Comparison of ENCODE assay signal across 16 cellular contexts in the genomic region with DNA sequence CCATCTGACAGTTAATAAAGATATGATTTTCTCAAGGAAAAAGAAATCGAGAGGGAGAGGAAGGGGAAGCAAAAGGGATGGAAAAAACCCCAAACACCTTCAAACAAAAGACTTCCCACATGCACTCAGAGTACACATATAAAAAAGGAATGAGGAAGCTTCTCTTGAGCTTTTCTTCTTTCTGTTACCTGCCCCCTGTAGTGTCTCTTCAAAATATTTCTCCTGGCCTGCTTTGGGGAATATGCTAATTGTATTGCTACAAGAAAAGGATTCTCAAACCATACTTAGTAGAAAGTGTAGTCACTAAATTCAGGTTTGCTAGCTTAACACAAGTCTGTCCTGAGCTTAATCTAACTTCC. TPM values are rescaled to one million over a fixed set of nuclear protein-coding genes. Genes with fewer than 3 reads are reported as not detected.
DNase-seq lines count a peak whose midpoint lies in the region; ATAC-seq and TF ChIP-seq lines count a peak whose summit lies in the region.
"Had no signal": no experiment of that assay in that cellular context is flagged by ENCODE, and none has a peak within 500 bp of the region (broad histone marks: within the 10 kb centered on the region; RNA-seq: fewer than 3 reads in every experiment).

No MANE protein-coding gene starts in this region.

- H3K4me3 Mint-ChIP-seq in activated CD8-positive, alpha-beta memory T cell treated with anti-CD3 and anti-CD28 coated beads, Interleukin-2, amount 10 ng/mL, durations not matched to agents 7 days and 5 days, result no peak overlapping the region
- H3K4me3 Mint-ChIP-seq in H9, result peak overlapping the region in 1 of 2 experiments; percentile 43; a peak in 1 of 5 replicates
- H3K4me3 Mint-ChIP-seq in activated naive CD4-positive, alpha-beta T cell treated with anti-CD3 and anti-CD28 coated beads for 36 hours, result no peak overlapping the region
- H3K4me3 Mint-ChIP-seq: memory B cell had no signal

- CTCF ChIA-PET in activated CD8-positive, alpha-beta memory T cell treated with anti-CD3 and anti-CD28 coated beads, Interleukin-2, amount 10 ng/mL, durations not matched to agents 7 days and 5 days (lab: Charles Lee), result interaction anchor here (1.8 to 2.3 kb wide), 2 partner anchors 61 to 66 kb away, joined by 4 to 6 read pairs; no protein-coding TSS in a partner anchor
- CTCF ChIA-PET in activated naive CD4-positive, alpha-beta T cell treated with anti-CD3 and anti-CD28 coated beads for 36 hours (lab: Charles Lee), result interaction anchor here (1.4 kb wide), 1 partner anchor 241 kb away, joined by 3 read pairs; no protein-coding TSS in a partner anchor

- no peak overlapping the region for H3K9ac ChIP-seq in H9 (ENCODE audit: extremely low read depth, insufficient read length, low read length)

- no peak overlapping the region for H2BK15ac ChIP-seq in H9 (ENCODE audit: low read depth, low read length)

- H2BK12ac ChIP-seq in H9 (ENCODE audit: insufficient read length, low read depth, low read length), result no peak overlapping the region

- H2BK120ac ChIP-seq in H9 (ENCODE audit: low read depth, low read length, poor library complexity, severe bottlenecking), result no peak overlapping the region

- no peak overlapping the region for H4K91ac ChIP-seq in H9 (ENCODE audit: insufficient read length, low read depth, low read length)

- H3K27me3 ChIP-seq in H9 (ENCODE audit: insufficient read depth, low read length), result no peaks in the 10 kb centered on the region
- no peaks in the 10 kb centered on the region for H3K27me3 ChIP-seq in osteoblast (ENCODE audit: insufficient read depth, low read length)

- H3K4ac ChIP-seq in H9 (ENCODE audit: low read depth, low read length), result no peak overlapping the region

- peak; percentile 23 for ATAC-seq in activated CD8-positive, alpha-beta memory T cell treated with anti-CD3 and anti-CD28 coated beads, Interleukin-2, amount 10 ng/mL, durations not matched to agents 7 days and 5 days
- ATAC-seq: A549, HepG2 had no signal

- no peak overlapping the region for H2BK5ac ChIP-seq in H9 (ENCODE audit: insufficient read length, low read length)

- no peaks in the 10 kb centered on the region for H3K36me3 ChIP-seq in osteoblast (ENCODE audit: insufficient read depth, low read length)

- H3K4me1 ChIP-seq in H9 (ENCODE audit: insufficient read depth, low read length), result peaks cover 4% of the 10 kb centered on the region; the same call in 1 of the 2 replicates
- no peaks in the 10 kb centered on the region for H3K4me1 ChIP-seq in osteoblast (ENCODE audit: insufficient read depth, low read length)
- H3K4me1 ChIP-seq: A549 had no signal

- DNase-seq in activated CD8-positive, alpha-beta memory T cell treated with anti-CD3 and anti-CD28 coated beads, Interleukin-2, amount 10 ng/mL, durations not matched to agents 7 days and 5 days, result no peak
- no peak for DNase-seq in activated CD8-positive, alpha-beta memory T cell treated with anti-CD3 and anti-CD28 coated beads, Interleukin-2, amount 50 U/mL, for 4 hours
- no peak for DNase-seq in H9
- DNase-seq in HT-29 (ENCODE audit: low spot score), result peak; percentile 6
- no peak for DNase-seq in osteoblast (ENCODE audit: insufficient read length, low spot score, missing footprints)
- no peak for DNase-seq in AML-193 (lab: John Stamatoyannopoulos, UW)
- no peak for DNase-seq in activated naive CD4-positive, alpha-beta T cell treated with anti-CD3 and anti-CD28 coated beads for 36 hours
- DNase-seq in activated CD4-positive, CD25-positive, alpha-beta regulatory T cell treated with anti-CD3 and anti-CD28 coated beads, Interleukin-2, amount 50 U/mL, for 72 hours, result no peak
- DNase-seq: amygdala; COR-L47; cortex of kidney; NCI-H1105; stimulated activated CD8-positive, alpha-beta memory T cell treated with anti-CD3 and anti-CD28 coated beads, Interleukin-4, amount 100 ng/mL, for 48 hours had no signal

- no peaks in the 10 kb centered on the region for H4K20me1 ChIP-seq in H9 (ENCODE audit: control insufficient read depth, insufficient read depth, insufficient read length)
- H4K20me1 ChIP-seq in osteoblast (ENCODE audit: insufficient read depth, low read length), result no peaks in the 10 kb centered on the region

- no peak overlapping the region for H3K18ac ChIP-seq in H9 (ENCODE audit: insufficient read length, low read depth, low read length)

- no peak overlapping the region for H2BK20ac ChIP-seq in H9 (ENCODE audit: low read depth, low read length, poor library complexity, severe bottlenecking)

- H3K36me3 Mint-ChIP-seq in activated CD8-positive, alpha-beta memory T cell treated with anti-CD3 and anti-CD28 coated beads, Interleukin-2, amount 10 ng/mL, durations not matched to agents 7 days and 5 days, result peaks cover 44% of the 10 kb centered on the region
- H3K36me3 Mint-ChIP-seq in H9 (ENCODE audit: insufficient read depth in 1 of 3, low read depth in 3 of 3), result peaks cover 11 to 62% (median 26%) of the 10 kb centered on the region in 3 experiments; a peak in 6 of 7 replicates
- peaks cover 1% of the 10 kb centered on the region for H3K36me3 Mint-ChIP-seq in activated naive CD4-positive, alpha-beta T cell treated with anti-CD3 and anti-CD28 coated beads for 36 hours (ENCODE audit: low read depth)
- H3K36me3 Mint-ChIP-seq: memory B cell had no signal

- H3K23ac ChIP-seq in H9 (ENCODE audit: insufficient read length, low read depth, low read length), result no peak overlapping the region

- H3K14ac ChIP-seq in H9 (ENCODE audit: insufficient read depth, low read length), result no peak overlapping the region

- H3K79me2 ChIP-seq in H9 (ENCODE audit: insufficient read depth, low read length) (no peaks in the 10 kb centered on the region), osteoblast (ENCODE audit: insufficient read depth, low read length) (no peaks in the 10 kb centered on the region)

- no peak for TF ChIP-seq CTCF in H9 (conservative IDR thresholded peaks at IDR 0.05)
- TF ChIP-seq CTCF in osteoblast (IDR thresholded peaks at IDR 0.05; ENCODE audit: extremely low read depth, low read depth, low read length), result no peak

- H3K56ac ChIP-seq in H9 (ENCODE audit: insufficient read length, low read depth, low read length), result no peak overlapping the region

- no peak overlapping the region for H4K5ac ChIP-seq in H9 (ENCODE audit: insufficient read length, low read depth, low read length)

- no peak overlapping the region for H3K27ac ChIP-seq in H9 (ENCODE audit: insufficient read length, low read depth, low read length)
- H3K27ac ChIP-seq in osteoblast (ENCODE audit: low read depth, low read length), result no peak overlapping the region
- H3K27ac ChIP-seq: A549 had no signal

- no peak overlapping the region for H3T11ph ChIP-seq in H9 (ENCODE audit: low read length)

- H3K27ac Mint-ChIP-seq in activated CD8-positive, alpha-beta memory T cell treated with anti-CD3 and anti-CD28 coated beads, Interleukin-2, amount 10 ng/mL, durations not matched to agents 7 days and 5 days, result no peak overlapping the region
- peak overlapping the region; percentile 44 to 87 (median 69); a peak in 6 of 7 replicates for H3K27ac Mint-ChIP-seq in H9
- H3K27ac Mint-ChIP-seq in activated naive CD4-positive, alpha-beta T cell treated with anti-CD3 and anti-CD28 coated beads for 36 hours, result no peak overlapping the region
- H3K27ac Mint-ChIP-seq: memory B cell had no signal

- H3K9me3 ChIP-seq in H9 (ENCODE audit: control insufficient read depth, low read depth, low read length) (no peaks in the 10 kb centered on the region), osteoblast (ENCODE audit: low read depth, low read length) (no peaks in the 10 kb centered on the region)
- H3K9me3 ChIP-seq: A549 had no signal

- no peaks in the 10 kb centered on the region for H3K9me3 Mint-ChIP-seq in activated CD8-positive, alpha-beta memory T cell treated with anti-CD3 and anti-CD28 coated beads, Interleukin-2, amount 10 ng/mL, durations not matched to agents 7 days and 5 days (ENCODE audit: low read depth)
- H3K9me3 Mint-ChIP-seq in H9, result no peaks in the 10 kb centered on the region
- no peaks in the 10 kb centered on the region for H3K9me3 Mint-ChIP-seq in activated naive CD4-positive, alpha-beta T cell treated with anti-CD3 and anti-CD28 coated beads for 36 hours
- H3K9me3 Mint-ChIP-seq: memory B cell had no signal

- H2AFZ ChIP-seq in H9 (ENCODE audit: low read length) (no peak overlapping the region), osteoblast (ENCODE audit: low read length) (peak overlapping the region; percentile 39)

- no peaks in the 10 kb centered on the region for H3K27me3 Mint-ChIP-seq in activated CD8-positive, alpha-beta memory T cell treated with anti-CD3 and anti-CD28 coated beads, Interleukin-2, amount 10 ng/mL, durations not matched to agents 7 days and 5 days
- no peaks in the 10 kb centered on the region for H3K27me3 Mint-ChIP-seq in H9 (ENCODE audit: low read depth)
- H3K27me3 Mint-ChIP-seq in activated naive CD4-positive, alpha-beta T cell treated with anti-CD3 and anti-CD28 coated beads for 36 hours (ENCODE audit: low read depth), result no peaks in the 10 kb centered on the region
- H3K27me3 Mint-ChIP-seq: memory B cell had no signal

- H3K4me2 ChIP-seq in H9 (ENCODE audit: insufficient read depth, insufficient read length, low read length) (no peak overlapping the region), osteoblast (ENCODE audit: insufficient read depth, low read length) (no peak overlapping the region)
- H3K4me2 ChIP-seq: A549 had no signal

- no peaks in the 10 kb centered on the region for H3K79me1 ChIP-seq in H9 (ENCODE audit: insufficient read depth, low read depth, low read length, poor library complexity, severe bottlenecking)

- H3K4me1 Mint-ChIP-seq in activated CD8-positive, alpha-beta memory T cell treated with anti-CD3 and anti-CD28 coated beads, Interleukin-2, amount 10 ng/mL, durations not matched to agents 7 days and 5 days, result peaks cover 17% of the 10 kb centered on the region
- H3K4me1 Mint-ChIP-seq in H9, result peaks cover 15 to 17% of the 10 kb centered on the region in 2 experiments
- peaks cover 11% of the 10 kb centered on the region for H3K4me1 Mint-ChIP-seq in activated naive CD4-positive, alpha-beta T cell treated with anti-CD3 and anti-CD28 coated beads for 36 hours (ENCODE audit: low read depth)

- no CpG with 5 or more reads among the region's 1 CpG for WGBS in H9 (ENCODE audit: extremely low coverage, insufficient read length, low lambda C conversion rate)

- no peaks in the 10 kb centered on the region for H3K23me2 ChIP-seq in H9 (ENCODE audit: insufficient read length, low read depth, low read length, poor library complexity, severe bottlenecking)

- no peak overlapping the region for H3K4me3 ChIP-seq in osteoblast (ENCODE audit: insufficient read depth, low read length)
- H3K4me3 ChIP-seq: A549 had no signal

- intact Hi-C loops in activated naive CD4-positive, alpha-beta T cell treated with anti-CD3 and anti-CD28 coated beads for 36 hours (cut with micrococcal nuclease), result no loop called here

- H2AK5ac ChIP-seq in H9 (ENCODE audit: insufficient read length, low read length), result no peak overlapping the region

- H4K8ac ChIP-seq in H9 (replicated peaks; ENCODE audit: insufficient read length, low read depth, low read length), result no peak overlapping the region

RNA-seq across cellular contexts. Expression of gene KIF14, which starts 58.7 kb away (rescaled TPM):
- total RNA-seq in activated CD8-positive, alpha-beta memory T cell treated with anti-CD3 and anti-CD28 coated beads, Interleukin-2, amount 10 ng/mL, durations not matched to agents 7 days and 5 days, result 10 to 100 TPM; 30.8 TPM
- total RNA-seq in H9 (2021) (17.9 and 18.2 TPM in 2 replicates), osteoblast (1.8 and 2.1 TPM in 2 replicates)
- total RNA-seq in HT-29 (2014; rRNA removed; shearing (Covaris generic)), result 5.6 and 6.2 TPM in 2 replicates
- 10 to 100 TPM; 16.4 to 16.9 TPM for total RNA-seq in activated naive CD4-positive, alpha-beta T cell treated with anti-CD3 and anti-CD28 coated beads for 36 hours

Comparison
In these comparisons a context has a peak if more than half of its experiments do, and no peak if none do; other contexts are left out.
1. H3K27ac Mint-ChIP-seq: peak in H9 (3 of 3); none in activated CD8-positive, alpha-beta memory T cell treated with anti-CD3 and anti-CD28 coated beads, Interleukin-2, amount 10 ng/mL, durations not matched to agents 7 days and 5 days (single experiment) and activated naive CD4-positive, alpha-beta T cell treated with anti-CD3 and anti-CD28 coated beads for 36 hours (single experiment).